ENCODE assay signal across 19 cellular contexts in genomic region chr3:55218577-55218976, GRCh38.
"Had no signal": no experiment of that assay in that cellular context is flagged by ENCODE, and none has a peak within 500 bp of the region (broad histone marks: within the 10 kb centered on the region; RNA-seq: fewer than 3 reads in every experiment).

No MANE protein-coding gene starts in this region.

- H3K4me1 Mint-ChIP-seq: naive B cell; nephron progenitor cell; stimulated activated effector memory CD8-positive, alpha-beta T cell treated with anti-CD3 and anti-CD28 coated beads, Interleukin-12 subunit alpha, Interleukin-12 subunit beta, amount 100 ng/mL, for 72 hours had no signal

- H3K27me3 Mint-ChIP-seq: naive B cell, type B pancreatic cell had no signal

- H3K4me3 Mint-ChIP-seq: naive B cell; nephron progenitor cell; stimulated activated effector memory CD8-positive, alpha-beta T cell treated with anti-CD3 and anti-CD28 coated beads, Interleukin-12 subunit alpha, Interleukin-12 subunit beta, amount 100 ng/mL, for 72 hours; type B pancreatic cell had no signal

- DNase-seq: dorsolateral prefrontal cortex; effector CD8-positive, alpha-beta T cell; foreskin melanocyte; head of caudate nucleus; kidney; left cardiac atrium; left ventricle myocardium superior; mesendoderm; naive B cell; nephron progenitor cell; psoas muscle; retina; right lobe of liver; stimulated activated CD4-positive, alpha-beta T cell treated with anti-CD3 and anti-CD28 coated beads, Interleukin-4, amount 100 ng/mL, for 1 hour; stimulated activated CD8-positive, alpha-beta memory T cell treated with anti-CD3 and anti-CD28 coated beads, Interleukin-4, amount 100 ng/mL, for 48 hours; stimulated activated naive CD8-positive, alpha-beta T cell treated with anti-CD3 and anti-CD28 coated beads, Interleukin-15, Interleukin-2, amounts not matched to agents 100 U/mL and 50 U/mL, for 24 hours; thyroid gland had no signal

- H3K36me3 Mint-ChIP-seq: naive B cell; stimulated activated effector memory CD8-positive, alpha-beta T cell treated with anti-CD3 and anti-CD28 coated beads, Interleukin-12 subunit alpha, Interleukin-12 subunit beta, amount 100 ng/mL, for 72 hours had no signal

- H3K27ac Mint-ChIP-seq: naive B cell; nephron progenitor cell; stimulated activated effector memory CD8-positive, alpha-beta T cell treated with anti-CD3 and anti-CD28 coated beads, Interleukin-12 subunit alpha, Interleukin-12 subunit beta, amount 100 ng/mL, for 72 hours; type B pancreatic cell had no signal
